ENCODE assay signal across 13 cellular contexts in genomic region chr17:45048795-45049563, GRCh38. TPM values are rescaled to one million over a fixed set of nuclear protein-coding genes. Genes with fewer than 3 reads are reported as not detected.
DNase-seq lines count a peak whose midpoint lies in the region; ATAC-seq and TF ChIP-seq lines count a peak whose summit lies in the region.
"Had no signal": no experiment of that assay in that cellular context is flagged by ENCODE, and none has a peak within 500 bp of the region (broad histone marks: within the 10 kb centered on the region; RNA-seq: fewer than 3 reads in every experiment).

No MANE protein-coding gene starts in this region.

- POLR2A ChIA-PET in activated CD4-positive, alpha-beta T cell treated with anti-CD3 and anti-CD28 coated beads, Interleukin-2, amount 10 ng/mL, durations not matched to agents 7 days and 5 days (lab: Charles Lee) = interaction anchor here (0.6 kb wide), 3 partner anchors 12 to 1625 kb away, joined by 3 to 7 read pairs (median 4); partner anchors contain the start of gene NMT1
- POLR2A ChIA-PET in PC-9 (lab: Charles Lee; ENCODE audit: unreplicated experiment) = interaction anchor here (0.6 to 0.8 kb wide), 2 partner anchors 40 to 372 kb away, joined by 3 to 17 read pairs; no protein-coding TSS in a partner anchor

- H3K27me3 ChIP-seq in PC-9 (ENCODE audit: insufficient read depth, low read depth) (no peaks in the 10 kb centered on the region), endodermal cell (ENCODE audit: control insufficient read depth, insufficient read depth, low read length, poor library complexity, severe bottlenecking) (no peaks in the 10 kb centered on the region), sigmoid colon (no peaks in the 10 kb centered on the region), Peyer's patch (no peaks in the 10 kb centered on the region), ascending aorta (no peaks in the 10 kb centered on the region)

- BruUV-seq in PC-9 (replicated peaks; lab: Mats Ljungman, UMichigan) = no TSS peak

- H3K27ac ChIP-seq in PC-9 (no peak overlapping the region), endodermal cell (ENCODE audit: low read depth, low read length) (no peak overlapping the region), sigmoid colon (peak overlapping the region in 3 of 4 donors; percentile 88 to 93 (median 91)), Peyer's patch (no peak overlapping the region), ascending aorta (no peak overlapping the region)

- no peak for ATAC-seq in GM19395 (IDR thresholded peaks at IDR 0.05; ENCODE audit: unreplicated experiment)

- H3K9me3 Mint-ChIP-seq in activated CD4-positive, alpha-beta T cell treated with anti-CD3 and anti-CD28 coated beads, Interleukin-2, amount 10 ng/mL, durations not matched to agents 7 days and 5 days = no peaks in the 10 kb centered on the region
- no peaks in the 10 kb centered on the region for H3K9me3 Mint-ChIP-seq in endodermal cell
- H3K9me3 Mint-ChIP-seq: activated B cell treated with CpG ODN at 0.5 μM for 24 hours had no signal

- H3K9ac ChIP-seq in endodermal cell (ENCODE audit: extremely low read depth, low read length, poor library complexity, severe bottlenecking) = no peak overlapping the region

- H3K27me3 Mint-ChIP-seq in activated CD4-positive, alpha-beta T cell treated with anti-CD3 and anti-CD28 coated beads, Interleukin-2, amount 10 ng/mL, durations not matched to agents 7 days and 5 days = no peaks in the 10 kb centered on the region
- H3K27me3 Mint-ChIP-seq in endodermal cell (ENCODE audit: insufficient read depth) = no peaks in the 10 kb centered on the region
- H3K27me3 Mint-ChIP-seq: activated B cell treated with CpG ODN at 0.5 μM for 24 hours had no signal

- H3K4me3 ChIP-seq in PC-9 = peak overlapping the region; percentile 98; the same call in 1 of the 2 replicates
- no peak overlapping the region for H3K4me3 ChIP-seq in endodermal cell (ENCODE audit: low read length)
- no peak overlapping the region for H3K4me3 ChIP-seq in sigmoid colon
- no peak overlapping the region for H3K4me3 ChIP-seq in Peyer's patch
- no peak overlapping the region for H3K4me3 ChIP-seq in ascending aorta

- H3K4me2 ChIP-seq in PC-9 = peak overlapping the region; percentile 80

- H3F3A ChIP-seq in PC-9 (ENCODE audit: insufficient read depth, low read depth) = peaks cover 61% of the 10 kb centered on the region

- peak overlapping the region; percentile 85 for H3K4me3 Mint-ChIP-seq in activated CD4-positive, alpha-beta T cell treated with anti-CD3 and anti-CD28 coated beads, Interleukin-2, amount 10 ng/mL, durations not matched to agents 7 days and 5 days
- peak overlapping the region; percentile 75 for H3K4me3 Mint-ChIP-seq in endodermal cell
- H3K4me3 Mint-ChIP-seq: activated B cell treated with CpG ODN at 0.5 μM for 24 hours had no signal

- TF ChIP-seq EP300 in sigmoid colon (IDR thresholded peaks at IDR 0.05) = no peak

- no peak for DNase-seq in activated CD4-positive, alpha-beta T cell treated with anti-CD3 and anti-CD28 coated beads, Interleukin-2, amount 10 ng/mL, durations not matched to agents 7 days and 5 days
- DNase-seq in activated CD4-positive, alpha-beta T cell treated with anti-CD3 and anti-CD28 coated beads for 4 hours = no peak
- no peak for DNase-seq in PC-9
- DNase-seq in endodermal cell = no peak
- no peak for DNase-seq in sigmoid colon
- no peak for DNase-seq in Peyer's patch
- no peak for DNase-seq in ascending aorta (ENCODE audit: low spot score in 2 of 2)
- DNase-seq: activated B cell treated with CpG ODN at 0.5 μM for 24 hours; C1 segment of cervical spinal cord; effector CD4-positive, alpha-beta T cell; NCI-H345; stimulated activated CD4-positive, alpha-beta T cell treated with anti-CD3 and anti-CD28 coated beads, Interleukin-2, amount 100 ng/mL, for 24 hours had no signal

- no peak overlapping the region for H2AFZ ChIP-seq in PC-9

- no peaks in the 10 kb centered on the region for H3K9me3 ChIP-seq in PC-9 (ENCODE audit: insufficient read depth, low read depth)
- no peaks in the 10 kb centered on the region for H3K9me3 ChIP-seq in endodermal cell (ENCODE audit: control insufficient read depth, low read length)
- H3K9me3 ChIP-seq in sigmoid colon = no peaks in the 10 kb centered on the region
- no peaks in the 10 kb centered on the region for H3K9me3 ChIP-seq in Peyer's patch
- H3K9me3 ChIP-seq in ascending aorta = no peaks in the 10 kb centered on the region

- CTCF ChIA-PET in activated CD4-positive, alpha-beta T cell treated with anti-CD3 and anti-CD28 coated beads, Interleukin-2, amount 10 ng/mL, durations not matched to agents 7 days and 5 days (lab: Charles Lee) = interaction anchor here (0.5 to 3.0 kb wide), 14 partner anchors 10 to 314 kb away, joined by 3 to 14 read pairs (median 5); partner anchors contain the start of genes ACBD4, NMT1 and PLCD3
- CTCF ChIA-PET in PC-9 (lab: Charles Lee) = interaction anchor here (0.5 to 0.7 kb wide), 4 partner anchors 76 to 316 kb away, joined by 4 to 10 read pairs (median 5); no protein-coding TSS in a partner anchor

- peak overlapping the region; percentile 95 for H3K27ac Mint-ChIP-seq in activated CD4-positive, alpha-beta T cell treated with anti-CD3 and anti-CD28 coated beads, Interleukin-2, amount 10 ng/mL, durations not matched to agents 7 days and 5 days
- peak overlapping the region; percentile 48 for H3K27ac Mint-ChIP-seq in endodermal cell
- H3K27ac Mint-ChIP-seq: activated B cell treated with CpG ODN at 0.5 μM for 24 hours had no signal

- H3K36me3 ChIP-seq in PC-9 (ENCODE audit: low read depth) (no peaks in the 10 kb centered on the region; the same call in 1 of the 2 replicates), endodermal cell (ENCODE audit: control insufficient read depth, insufficient read depth, low read length) (no peaks in the 10 kb centered on the region), sigmoid colon (no peaks in the 10 kb centered on the region), Peyer's patch (no peaks in the 10 kb centered on the region), ascending aorta (no peaks in the 10 kb centered on the region)

- 0 out of 2 replicates have a peak, but pooled peaks cover 3% of the 10 kb centered on the region for H4K20me1 ChIP-seq in PC-9 (ENCODE audit: insufficient read depth)

- H3K36me3 Mint-ChIP-seq in activated CD4-positive, alpha-beta T cell treated with anti-CD3 and anti-CD28 coated beads, Interleukin-2, amount 10 ng/mL, durations not matched to agents 7 days and 5 days (ENCODE audit: low read depth) = peaks cover 21% of the 10 kb centered on the region
- peaks cover 14% of the 10 kb centered on the region for H3K36me3 Mint-ChIP-seq in endodermal cell (ENCODE audit: low read depth)

- peak; percentile 25; the same call in 1 of the 2 replicates for TF ChIP-seq CTCF in PC-9 (conservative IDR thresholded peaks at IDR 0.05)
- TF ChIP-seq CTCF in endodermal cell (conservative IDR thresholded peaks at IDR 0.05) = peak; percentile 59
- TF ChIP-seq CTCF in sigmoid colon (IDR thresholded peaks at IDR 0.05) = peak in 1 of 4 experiments; percentile 14
- TF ChIP-seq CTCF in Peyer's patch (IDR thresholded peaks at IDR 0.05) = peak in 3 of 6 experiments; percentile 24 to 30 (median 30)
- no peak for TF ChIP-seq CTCF in ascending aorta (IDR thresholded peaks at IDR 0.05)

- TF ChIP-seq POLR2A in sigmoid colon (IDR thresholded peaks at IDR 0.05) (no peak), Peyer's patch (IDR thresholded peaks at IDR 0.05) (no peak)

- WGBS in endodermal cell (ENCODE audit: insufficient coverage in 1 of 2, insufficient read length in 1 of 2), 2 experiments = 93 to 98% methylated on average over 5 to 8 of the region's 8 CpGs
- WGBS in sigmoid colon, 2 donors = 91 to 94% methylated on average over 8 of the region's 8 CpGs

- peaks cover 44% of the 10 kb centered on the region for H3K4me1 Mint-ChIP-seq in activated CD4-positive, alpha-beta T cell treated with anti-CD3 and anti-CD28 coated beads, Interleukin-2, amount 10 ng/mL, durations not matched to agents 7 days and 5 days
- peaks cover 17% of the 10 kb centered on the region for H3K4me1 Mint-ChIP-seq in endodermal cell

- peaks cover 54% of the 10 kb centered on the region for H3K79me2 ChIP-seq in PC-9 (ENCODE audit: low read depth)

- peaks cover 26% of the 10 kb centered on the region for H3K4me1 ChIP-seq in PC-9 (replicated peaks; ENCODE audit: insufficient read depth)
- H3K4me1 ChIP-seq in endodermal cell (ENCODE audit: control insufficient read depth, insufficient read depth, low read length) = peaks cover 7% of the 10 kb centered on the region
- H3K4me1 ChIP-seq in sigmoid colon = peaks cover 0 to 40% (median 21%) of the 10 kb centered on the region in 4 donors
- H3K4me1 ChIP-seq in Peyer's patch = peaks cover 0 to 12% (median 7%) of the 10 kb centered on the region in 4 donors
- H3K4me1 ChIP-seq in ascending aorta = peaks cover 12 to 22% of the 10 kb centered on the region in 2 donors

- H3K9me2 ChIP-seq in PC-9 (ENCODE audit: insufficient read depth) = no peaks in the 10 kb centered on the region

- intact Hi-C loops in PC-9 (cut with micrococcal nuclease; ENCODE audit: unreplicated experiment) (loop anchor here (5.0 kb wide), 1 partner anchor 83 kb away; the partner anchor contains the start of gene PLCD3), sigmoid colon (cut with DNase I) (no loop called here), ascending aorta (cut with DNase I) (no loop called here)

RNA-seq across cellular contexts. Expression of gene DCAKD, which starts 2.5 kb away (rescaled TPM):
- total RNA-seq in activated CD4-positive, alpha-beta T cell treated with anti-CD3 and anti-CD28 coated beads, Interleukin-2, amount 10 ng/mL, durations not matched to agents 7 days and 5 days = 10 to 100 TPM; 36.5 to 38.6 TPM
- total RNA-seq in PC-9 (2021) = 57.9 and 68.8 TPM in 2 replicates
- total RNA-seq in endodermal cell = 10 to 100 TPM; 54.5 to 69.4 TPM
- 53.1 TPM for polyA plus RNA-seq in endodermal cell (2013, experiment 1 of 2)
- polyA plus RNA-seq in endodermal cell (2013, experiment 2 of 2) = 55.4 TPM
- 10 to 100 TPM; 25.2 to 46.0 (median 31.9) TPM for total RNA-seq in sigmoid colon
- 10 to 100 TPM in 1 of 3 donors, 1 to 10 TPM in 2; 5.1 to 14.7 (median 7.8) TPM for polyA plus RNA-seq in sigmoid colon
- total RNA-seq in Peyer's patch = 10 to 100 TPM; 12.6 to 78.4 (median 23.2) TPM
- 5.0 TPM for total RNA-seq in ascending aorta

RNA-seq across cellular contexts. Expression of gene NMT1, which starts 12.1 kb away (rescaled TPM):
- 100 to 1,000 TPM; 118 to 138 TPM for total RNA-seq in activated CD4-positive, alpha-beta T cell treated with anti-CD3 and anti-CD28 coated beads, Interleukin-2, amount 10 ng/mL, durations not matched to agents 7 days and 5 days
- total RNA-seq in PC-9 (2021) (103 and 132 TPM in 2 replicates), endodermal cell (100 to 1,000 TPM; 122 to 136 TPM), sigmoid colon (10 to 100 TPM; 41.0 to 59.2 (median 55.6) TPM), Peyer's patch (100 to 1,000 TPM in 1 of 4 donors, 10 to 100 TPM in 3; 60.9 to 111 (median 77.1) TPM), ascending aorta (89.7 TPM)
- 112 TPM for polyA plus RNA-seq in endodermal cell (2013, experiment 1 of 2)
- polyA plus RNA-seq in endodermal cell (2013, experiment 2 of 2) = 98.6 TPM
- polyA plus RNA-seq in sigmoid colon = 10 to 100 TPM; 13.2 to 38.4 (median 15.3) TPM

Comparison
In these comparisons a context has a peak if more than half of its experiments do, and no peak if none do; other contexts are left out.
1. H3K27ac ChIP-seq: peak in sigmoid colon (3 of 4); none in PC-9 (single experiment), endodermal cell (single experiment), Peyer's patch (0 of 4) and ascending aorta (0 of 2).
2. CTCF ChIP-seq: peak in PC-9 (single experiment) and endodermal cell (single experiment); none in ascending aorta (0 of 3).